In the genomic region with DNA sequence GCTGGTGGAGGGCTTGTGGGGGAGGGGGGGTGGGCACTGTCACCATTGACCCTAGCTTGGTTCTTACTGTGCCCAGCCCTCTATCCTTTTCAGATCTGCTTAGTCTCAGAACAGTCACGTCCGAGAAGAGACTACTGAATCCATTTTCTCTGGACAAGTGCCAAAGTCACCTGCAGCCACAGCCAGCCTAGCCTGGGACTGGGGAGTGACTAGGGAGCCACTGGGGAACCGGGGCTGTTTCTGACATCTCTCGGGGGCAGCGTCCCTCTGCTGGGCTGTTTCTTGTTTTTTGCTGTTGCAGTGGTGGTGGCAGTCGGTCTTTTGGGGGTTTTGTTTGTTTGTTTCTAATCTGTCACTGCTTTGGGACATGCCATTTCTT, we compare ENCODE assay signal across 16 cellular contexts. TPM values are rescaled to one million over a fixed set of nuclear protein-coding genes. Genes with fewer than 3 reads are reported as not detected.
DNase-seq lines count a peak whose midpoint lies in the region; ATAC-seq, FAIRE-seq and TF ChIP-seq lines count a peak whose summit lies in the region.
"Had no signal": no experiment of that assay in that cellular context is flagged by ENCODE, and none has a peak within 500 bp of the region (broad histone marks: within the 10 kb centered on the region; RNA-seq: fewer than 3 reads in every experiment).

No MANE protein-coding gene starts in this region.

- no peak overlapping the region for H3K56ac ChIP-seq in IMR-90 (ENCODE audit: extremely low read depth, insufficient read depth, low read length)

- H3K9me3 ChIP-seq in IMR-90 (ENCODE audit: control insufficient read depth, insufficient read depth, low read length) (no peaks in the 10 kb centered on the region), colonic mucosa (no peaks in the 10 kb centered on the region), small intestine (ENCODE audit: control insufficient read depth, low read depth) (no peaks in the 10 kb centered on the region), PC-9 (ENCODE audit: insufficient read depth, low read depth) (no peaks in the 10 kb centered on the region)
- H3K9me3 ChIP-seq: tibial artery had no signal

- H3K18ac ChIP-seq in IMR-90 (ENCODE audit: low read depth, low read length), result no peak overlapping the region

- no peak overlapping the region for H2AFZ ChIP-seq in IMR-90 (replicated peaks; ENCODE audit: low read length, poor library complexity)
- no peak overlapping the region for H2AFZ ChIP-seq in PC-9

- no peaks in the 10 kb centered on the region for H3K79me1 ChIP-seq in IMR-90 (ENCODE audit: low read depth in 1 of 2, low read length in 2 of 2)

- 79% methylated on average over 2 of the region's 6 CpGs; no CpG with 5 or more reads in 1 of the 2 experiments for WGBS in IMR-90 (ENCODE audit: extremely low coverage in 2 of 2, insufficient read length in 1 of 2), 2 experiments
- 18 to 55% (median 37%) methylated on average over 6 of the region's 6 CpGs for WGBS in small intestine, 3 donors

- H4K5ac ChIP-seq in IMR-90 (ENCODE audit: low read depth, low read length), result no peak overlapping the region

- no peaks in the 10 kb centered on the region; the same call in 1 of the 2 replicates for H3K27me3 ChIP-seq in IMR-90 (ENCODE audit: control insufficient read depth, insufficient read depth, low read length)
- no peaks in the 10 kb centered on the region for H3K27me3 ChIP-seq in colonic mucosa
- H3K27me3 ChIP-seq in small intestine (ENCODE audit: control insufficient read depth in 2 of 2, insufficient read depth in 2 of 2, low read length in 2 of 2), result no peaks in the 10 kb centered on the region
- no peaks in the 10 kb centered on the region for H3K27me3 ChIP-seq in PC-9 (ENCODE audit: insufficient read depth, low read depth)
- H3K27me3 ChIP-seq: neural progenitor cell had no signal

- no peak for FAIRE-seq in small intestine (lab: Jason Lieb, UNC)

- no peak overlapping the region for H2BK20ac ChIP-seq in IMR-90 (ENCODE audit: low read depth, low read length)

- dilution Hi-C loops in IMR-90 (cut with HindIII; ENCODE audit: low sequenced_read_pairs, unreplicated experiment), result no loop called here

- 0 out of 2 replicates have a peak, but pooled peaks cover 5% of the 10 kb centered on the region for H3K79me2 ChIP-seq in PC-9 (ENCODE audit: low read depth)

- H3K36me3 ChIP-seq in IMR-90 (ENCODE audit: control insufficient read depth, insufficient read depth, low read length) (no peaks in the 10 kb centered on the region), colonic mucosa (no peaks in the 10 kb centered on the region), small intestine (ENCODE audit: control insufficient read depth in 2 of 2, insufficient read depth in 2 of 2, low read length in 2 of 2) (no peaks in the 10 kb centered on the region), PC-9 (ENCODE audit: low read depth) (no peaks in the 10 kb centered on the region)
- H3K36me3 ChIP-seq: neural progenitor cell, tibial artery had no signal

- TF ChIP-seq RAD21 in IMR-90 (IDR thresholded peaks at IDR 0.05; ENCODE audit: low read length), result no peak

- no peak overlapping the region; the same call in 2 of the 3 replicates for H2BK15ac ChIP-seq in IMR-90 (ENCODE audit: low read depth, low read length)

- H3K4me3 ChIP-seq in IMR-90 (ENCODE audit: insufficient read depth, low read depth, low read length), result no peak overlapping the region
- H3K4me3 ChIP-seq in colonic mucosa, result no peak overlapping the region
- no peak overlapping the region for H3K4me3 ChIP-seq in small intestine (ENCODE audit: low read depth in 1 of 2, low read length in 2 of 2)
- H3K4me3 ChIP-seq in PC-9, result no peak overlapping the region
- H3K4me3 ChIP-seq: neural progenitor cell, tibial artery had no signal

- H2AK9ac ChIP-seq in IMR-90 (replicated peaks; ENCODE audit: low read depth, low read length, poor library complexity), result no peak overlapping the region

- no peak overlapping the region for H3K14ac ChIP-seq in IMR-90 (replicated peaks; ENCODE audit: low read depth, low read length)

- no peak overlapping the region for H3K9ac ChIP-seq in IMR-90 (ENCODE audit: low read depth, low read length)
- H3K9ac ChIP-seq in colonic mucosa (ENCODE audit: low read depth in 2 of 2, low read length in 2 of 2), result no peak overlapping the region
- H3K9ac ChIP-seq: neural progenitor cell had no signal

- H3K4ac ChIP-seq in IMR-90 (ENCODE audit: low read depth, low read length), result no peak overlapping the region

- no peak overlapping the region for H2BK5ac ChIP-seq in IMR-90 (ENCODE audit: low read depth, low read length, poor library complexity, severe bottlenecking)

- no peaks in the 10 kb centered on the region for H3K9me2 ChIP-seq in PC-9 (ENCODE audit: insufficient read depth)

- intact Hi-C loops in IMR-90 (cut with micrococcal nuclease), result no loop called here
- intact Hi-C loops in colonic mucosa (cut with DNase I), result no loop called here
- intact Hi-C loops in PC-9 (cut with micrococcal nuclease; ENCODE audit: unreplicated experiment), result no loop called here

- H3K27ac ChIP-seq in IMR-90 (ENCODE audit: insufficient read depth, low read length), result no peak overlapping the region
- peak overlapping the region; percentile 22 for H3K27ac ChIP-seq in colonic mucosa
- H3K27ac ChIP-seq in small intestine (ENCODE audit: low read depth in 1 of 2, low read length in 1 of 2), result peak overlapping the region; percentile 71 to 74
- H3K27ac ChIP-seq in PC-9, result no peak overlapping the region
- H3K27ac ChIP-seq: neural progenitor cell, tibial artery had no signal

- 0 out of 2 replicates have a peak overlapping the region, but pooled peaks have one; percentile 56 for H2AK5ac ChIP-seq in IMR-90 (ENCODE audit: low read depth, low read length)

- H3K4me1 ChIP-seq in IMR-90 (ENCODE audit: control insufficient read depth, insufficient read depth, low read length) (peaks cover 15% of the 10 kb centered on the region), colonic mucosa (no peaks in the 10 kb centered on the region), small intestine (ENCODE audit: control insufficient read depth in 2 of 2, insufficient read depth in 1 of 2, low read depth in 1 of 2, low read length in 1 of 2) (peaks cover 14 to 21% of the 10 kb centered on the region in 2 donors), PC-9 (replicated peaks; ENCODE audit: insufficient read depth) (peaks cover 51% of the 10 kb centered on the region)

- in situ Hi-C loops in IMR-90 (cut with MboI; ENCODE audit: low sequenced_read_pairs), result no loop called here

- BruUV-seq in IMR-90 (replicated peaks; lab: Mats Ljungman, UMichigan), result no TSS peak
- BruUV-seq in PC-9 (replicated peaks; lab: Mats Ljungman, UMichigan), result no TSS peak

- no peak overlapping the region for H4K91ac ChIP-seq in IMR-90 (ENCODE audit: insufficient read depth, low read depth, low read length)

- H3K9me1 ChIP-seq in IMR-90 (ENCODE audit: insufficient read depth, low read length), result peaks cover 20% of the 10 kb centered on the region

- H2BK120ac ChIP-seq in IMR-90 (ENCODE audit: low read depth, low read length), result no peak overlapping the region

- no peak for ATAC-seq in IMR-90 (ENCODE audit: low read depth)

- no peak overlapping the region for H3K23ac ChIP-seq in IMR-90 (ENCODE audit: low read depth, low read length)

- H4K20me1 ChIP-seq in IMR-90 (ENCODE audit: insufficient read depth, low read length), result no peaks in the 10 kb centered on the region
- H4K20me1 ChIP-seq in PC-9 (ENCODE audit: insufficient read depth), result no peaks in the 10 kb centered on the region

- no peak overlapping the region for H4K8ac ChIP-seq in IMR-90 (ENCODE audit: low read depth in 2 of 2, low read length in 2 of 2)

- TF ChIP-seq CTCF in IMR-90 (conservative IDR thresholded peaks at IDR 0.05; ENCODE audit: low read depth, low read length), result no peak
- no peak for TF ChIP-seq CTCF in colonic mucosa (IDR thresholded peaks at IDR 0.05)
- no peak for TF ChIP-seq CTCF in PC-9 (conservative IDR thresholded peaks at IDR 0.05)

- H3F3A ChIP-seq in PC-9 (ENCODE audit: insufficient read depth, low read depth), result peaks cover 28% of the 10 kb centered on the region

- peak; percentile 19 for DNase-seq in D341Med (ENCODE audit: low spot score)
- no peak for DNase-seq in IMR-90
- DNase-seq in colonic mucosa, result no peak
- peak; percentile 81 for DNase-seq in small intestine
- no peak for DNase-seq in SHP77 treated with DMSO at 0.1 percent for 48 hours (lab: John Stamatoyannopoulos, UW)
- DNase-seq in activated CD8-positive, alpha-beta memory T cell treated with anti-CD3 and anti-CD28 coated beads for 24 hours, result no peak
- DNase-seq in PC-9, result no peak
- DNase-seq in NCI-H748 (lab: John Stamatoyannopoulos, UW; ENCODE audit: unreplicated experiment), result no peak
- DNase-seq: activated CD4-positive, CD25-positive, alpha-beta regulatory T cell treated with anti-CD3 and anti-CD28 coated beads, Interleukin-2, amount 50 U/mL, for 72 hours; activated naive CD4-positive, alpha-beta T cell treated with anti-CD3 and anti-CD28 coated beads, Interleukin-2, amount 10 ng/mL, durations not matched to agents 7 days and 5 days; mesenchymal stem cell; NCI-H1436 treated with DMSO at 0.1 percent for 48 hours; retina; stimulated activated CD4-positive, alpha-beta T cell treated with anti-CD3 and anti-CD28 coated beads, Interleukin-2, amount 100 ng/mL, for 48 hours had no signal

- CTCF ChIA-PET in IMR-90 (lab: Yijun Ruan, JAX) (interaction anchor here (0.7 kb wide), 1 partner anchor 40 kb away, joined by 3 read pairs; no protein-coding TSS in a partner anchor), PC-9 (lab: Charles Lee) (no interaction called here)

- H3K4me2 ChIP-seq in IMR-90 (ENCODE audit: low read depth, low read length) (no peak overlapping the region), PC-9 (no peak overlapping the region)
- H3K4me2 ChIP-seq: neural progenitor cell had no signal

- TF ChIP-seq POLR2A in IMR-90 (IDR thresholded peaks at IDR 0.05; ENCODE audit: low read depth, low read length), result no peak

- POLR2A ChIA-PET in IMR-90 (lab: Charles Lee; ENCODE audit: unreplicated experiment) (no interaction called here), PC-9 (lab: Charles Lee; ENCODE audit: unreplicated experiment) (no interaction called here)

TF ChIP-seq in IMR-90, 13 proteins besides CTCF, POLR2A, EP300 and RAD21 (continues in another document):
- TF ChIP-seq RFX5 (IDR thresholded peaks at IDR 0.05; ENCODE audit: low read depth, low read length), result no peak
- TF ChIP-seq MAFK (IDR thresholded peaks at IDR 0.05; ENCODE audit: low read depth, low read length), result no peak

RNA-seq across cellular contexts. Expression of a gene that starts 8.7 kb away (rescaled TPM):
- total RNA-seq in IMR-90 (2012; rRNA removed) (0.72 and 0.83 TPM in 2 replicates), colonic mucosa (1 to 10 TPM; 2.2 to 5.1 TPM), PC-9 (2021) (14.6 and 24.0 TPM in 2 replicates)
- polyA plus RNA-seq in IMR-90 (2012; rRNA removed) (1.1 and 1.5 TPM in 2 replicates), small intestine (10 to 100 TPM in 1 of 3 donors, 1 to 10 TPM in 2; 1.1 to 12.2 (median 9.1) TPM)
- 0.83 and 1.4 TPM in 2 replicates for polyA plus RNA-seq in IMR-90 (2012; cell fraction: cytosol; rRNA removed)
- polyA plus RNA-seq in IMR-90 (2012; cell fraction: nucleus; rRNA removed; ENCODE audit: low replicate concordance), result 2.5 and 4.2 TPM in 2 replicates

RNA-seq across cellular contexts. Expression of a gene that starts 39.6 kb away (rescaled TPM):
- total RNA-seq in IMR-90 (2012; rRNA removed), result 19.4 and 24.4 TPM in 2 replicates
- polyA plus RNA-seq in IMR-90 (2012; rRNA removed), result 17.7 and 23.0 TPM in 2 replicates
- 22.3 and 22.4 TPM in 2 replicates for polyA plus RNA-seq in IMR-90 (2012; cell fraction: cytosol; rRNA removed)
- 16.7 and 47.5 TPM in 2 replicates for polyA plus RNA-seq in IMR-90 (2012; cell fraction: nucleus; rRNA removed; ENCODE audit: low replicate concordance)
- total RNA-seq in colonic mucosa, result 10 to 100 TPM in 1 of 2 donors, 1 to 10 TPM in 1; 8.7 to 17.3 TPM
- polyA plus RNA-seq in small intestine, result 10 to 100 TPM in 2 of 3 donors, 1 to 10 TPM in 1; 9.6 to 28.6 (median 10.5) TPM
- 16.4 and 20.5 TPM in 2 replicates for total RNA-seq in PC-9 (2021)

Comparison
In these comparisons a context has a peak if more than half of its experiments do, and no peak if none do; other contexts are left out.
1. DNase-seq: peak in D341Med (single experiment) and small intestine (single experiment); none in IMR-90 (single experiment), colonic mucosa (single experiment), SHP77 treated with DMSO at 0.1 percent for 48 hours (single experiment), activated CD8-positive, alpha-beta memory T cell treated with anti-CD3 and anti-CD28 coated beads for 24 hours (single experiment), PC-9 (0 of 2) and NCI-H748 (single experiment).
2. H3K27ac ChIP-seq: peak in colonic mucosa (single experiment) and small intestine (2 of 2); none in IMR-90 (single experiment) and PC-9 (single experiment).